In genomic region chr1:150149490-150150453, GRCh38 we compare ENCODE assay signal across 8 cellular contexts. TPM values are rescaled to one million over a fixed set of nuclear protein-coding genes. Genes with fewer than 3 reads are reported as not detected.
DNase-seq lines count a peak whose midpoint lies in the region; ATAC-seq and TF ChIP-seq lines count a peak whose summit lies in the region.

A gene with protein sequence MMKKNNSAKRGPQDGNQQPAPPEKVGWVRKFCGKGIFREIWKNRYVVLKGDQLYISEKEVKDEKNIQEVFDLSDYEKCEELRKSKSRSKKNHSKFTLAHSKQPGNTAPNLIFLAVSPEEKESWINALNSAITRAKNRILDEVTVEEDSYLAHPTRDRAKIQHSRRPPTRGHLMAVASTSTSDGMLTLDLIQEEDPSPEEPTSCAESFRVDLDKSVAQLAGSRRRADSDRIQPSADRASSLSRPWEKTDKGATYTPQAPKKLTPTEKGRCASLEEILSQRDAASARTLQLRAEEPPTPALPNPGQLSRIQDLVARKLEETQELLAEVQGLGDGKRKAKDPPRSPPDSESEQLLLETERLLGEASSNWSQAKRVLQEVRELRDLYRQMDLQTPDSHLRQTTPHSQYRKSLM (plus strand): TSS chr1:150149916. CDS start chr1:150150258, 342 bp downstream.

- peak within 1 kb of the TSS; percentile 94 for H3K27ac Mint-ChIP-seq in activated CD8-positive, alpha-beta T cell treated with anti-CD3 and anti-CD28 coated beads, Interleukin-2, amount 10 ng/mL, durations not matched to agents 7 days and 5 days

- peaks cover 70% of the 10 kb centered on the region for H3K4me1 Mint-ChIP-seq in activated CD8-positive, alpha-beta T cell treated with anti-CD3 and anti-CD28 coated beads, Interleukin-2, amount 10 ng/mL, durations not matched to agents 7 days and 5 days (ENCODE audit: low read depth)

- POLR2A ChIA-PET in activated CD8-positive, alpha-beta T cell treated with anti-CD3 and anti-CD28 coated beads, Interleukin-2, amount 10 ng/mL, durations not matched to agents 7 days and 5 days (lab: Charles Lee): interaction anchor here (0.6 to 5.9 kb wide), 14 partner anchors 8 to 263 kb away, joined by 3 to 44 read pairs (median 4); partner anchors contain the start of gene VPS45

- H3K36me3 ChIP-seq in GM06990 (ENCODE audit: control insufficient read depth, insufficient read depth, low read length) (peaks cover 8% of the 10 kb centered on the region), lung (ENCODE audit: control insufficient read depth in 2 of 2, insufficient read depth in 2 of 2, low read length in 2 of 2) (peaks cover 0 to 6% of the 10 kb centered on the region in 2 donors)

- H3K36me3 Mint-ChIP-seq in activated CD8-positive, alpha-beta T cell treated with anti-CD3 and anti-CD28 coated beads, Interleukin-2, amount 10 ng/mL, durations not matched to agents 7 days and 5 days (ENCODE audit: low read depth): peaks cover 57% of the 10 kb centered on the region

- ATAC-seq in HG02623 (IDR thresholded peaks at IDR 0.05; ENCODE audit: unreplicated experiment) (peak; percentile 45), lung (ENCODE audit: insufficient read depth, low FRiP score) (peak; percentile 64), HG03457 (IDR thresholded peaks at IDR 0.05; ENCODE audit: unreplicated experiment) (no peak)
- peak; percentile 73 for ATAC-seq in activated CD8-positive, alpha-beta T cell treated with anti-CD3 and anti-CD28 coated beads, Interleukin-2, amount 10 ng/mL, durations not matched to agents 7 days and 5 days

- H3K9me3 Mint-ChIP-seq in activated CD8-positive, alpha-beta T cell treated with anti-CD3 and anti-CD28 coated beads, Interleukin-2, amount 10 ng/mL, durations not matched to agents 7 days and 5 days (ENCODE audit: insufficient read depth): no peaks in the 10 kb centered on the region

- CTCF ChIA-PET in activated CD8-positive, alpha-beta T cell treated with anti-CD3 and anti-CD28 coated beads, Interleukin-2, amount 10 ng/mL, durations not matched to agents 7 days and 5 days (lab: Charles Lee): interaction anchor here (1.0 to 3.0 kb wide), 6 partner anchors 12 to 187 kb away, joined by 3 to 21 read pairs (median 4); partner anchors contain the start of gene VPS45

- DNase-seq in GM06990 (ENCODE audit: extremely low read depth, insufficient read length): peak; percentile 85
- DNase-seq in NCI-H226: peak; percentile 77
- peak; percentile 86 for DNase-seq in activated CD8-positive, alpha-beta T cell treated with anti-CD3 and anti-CD28 coated beads, Interleukin-2, amount 10 ng/mL, durations not matched to agents 7 days and 5 days
- DNase-seq in ecto neural progenitor cell (ENCODE audit: low spot score): peak; percentile 80
- peak; percentile 79 for DNase-seq in lung (ENCODE audit: low spot score)
- DNase-seq in stimulated activated CD4-positive, alpha-beta T cell treated with anti-CD3 and anti-CD28 coated beads, TNF-alpha, amount 100 ng/mL, for 48 hours (ENCODE audit: low read depth in 3 of 3): peak; percentile 47 to 72 (median 56)

- no peak for TF ChIP-seq CTCF in GM06990 (IDR thresholded peaks at IDR 0.05; ENCODE audit: insufficient read depth, low read length, poor library complexity, severe bottlenecking)
- no peak for TF ChIP-seq CTCF in lung (IDR thresholded peaks at IDR 0.05; ENCODE audit: control extremely low read depth, extremely low read depth)

- no peaks in the 10 kb centered on the region for H3K27me3 Mint-ChIP-seq in activated CD8-positive, alpha-beta T cell treated with anti-CD3 and anti-CD28 coated beads, Interleukin-2, amount 10 ng/mL, durations not matched to agents 7 days and 5 days (ENCODE audit: low read depth)

- peaks cover 9 to 10% of the 10 kb centered on the region in 2 donors for H3K4me1 ChIP-seq in lung (ENCODE audit: control insufficient read depth in 2 of 2, insufficient read depth in 2 of 2, low read length in 2 of 2)

- WGBS in lung, 2 donors: 1% methylated on average over 116 to 138 of the region's 138 CpGs

- H3K27ac ChIP-seq in lung (ENCODE audit: low read depth in 1 of 2, low read length in 1 of 2): peak within 1 kb of the TSS; percentile 87 to 95

- H3K27me3 ChIP-seq in GM06990 (replicated peaks; ENCODE audit: control insufficient read depth, insufficient read depth, low read length): no peaks in the 10 kb centered on the region
- no peaks in the 10 kb centered on the region for H3K27me3 ChIP-seq in lung (ENCODE audit: control insufficient read depth, insufficient read depth)

- H3K4me3 ChIP-seq in GM06990 (replicated peaks; ENCODE audit: low read depth, low read length) (peak within 1 kb of the TSS; percentile 74), lung (peak within 1 kb of the TSS; percentile 78)

- peak within 1 kb of the TSS; percentile 93 for H3K4me3 Mint-ChIP-seq in activated CD8-positive, alpha-beta T cell treated with anti-CD3 and anti-CD28 coated beads, Interleukin-2, amount 10 ng/mL, durations not matched to agents 7 days and 5 days

- no peaks in the 10 kb centered on the region for H3K9me3 ChIP-seq in lung (ENCODE audit: control insufficient read depth in 2 of 2, insufficient read depth in 1 of 2, low read length in 1 of 2)

RNA-seq across cellular contexts. Expression of the gene that starts here (rescaled TPM):
- 100 to 1,000 TPM; 138 to 154 TPM for total RNA-seq in activated CD8-positive, alpha-beta T cell treated with anti-CD3 and anti-CD28 coated beads, Interleukin-2, amount 10 ng/mL, durations not matched to agents 7 days and 5 days
- total RNA-seq in lung: 10 to 100 TPM; 41.6 to 60.6 TPM
- 10 to 100 TPM; 59.7 to 88.0 TPM for polyA plus RNA-seq in lung
